ENCODE assay signal across 11 cellular contexts in the genomic region with DNA sequence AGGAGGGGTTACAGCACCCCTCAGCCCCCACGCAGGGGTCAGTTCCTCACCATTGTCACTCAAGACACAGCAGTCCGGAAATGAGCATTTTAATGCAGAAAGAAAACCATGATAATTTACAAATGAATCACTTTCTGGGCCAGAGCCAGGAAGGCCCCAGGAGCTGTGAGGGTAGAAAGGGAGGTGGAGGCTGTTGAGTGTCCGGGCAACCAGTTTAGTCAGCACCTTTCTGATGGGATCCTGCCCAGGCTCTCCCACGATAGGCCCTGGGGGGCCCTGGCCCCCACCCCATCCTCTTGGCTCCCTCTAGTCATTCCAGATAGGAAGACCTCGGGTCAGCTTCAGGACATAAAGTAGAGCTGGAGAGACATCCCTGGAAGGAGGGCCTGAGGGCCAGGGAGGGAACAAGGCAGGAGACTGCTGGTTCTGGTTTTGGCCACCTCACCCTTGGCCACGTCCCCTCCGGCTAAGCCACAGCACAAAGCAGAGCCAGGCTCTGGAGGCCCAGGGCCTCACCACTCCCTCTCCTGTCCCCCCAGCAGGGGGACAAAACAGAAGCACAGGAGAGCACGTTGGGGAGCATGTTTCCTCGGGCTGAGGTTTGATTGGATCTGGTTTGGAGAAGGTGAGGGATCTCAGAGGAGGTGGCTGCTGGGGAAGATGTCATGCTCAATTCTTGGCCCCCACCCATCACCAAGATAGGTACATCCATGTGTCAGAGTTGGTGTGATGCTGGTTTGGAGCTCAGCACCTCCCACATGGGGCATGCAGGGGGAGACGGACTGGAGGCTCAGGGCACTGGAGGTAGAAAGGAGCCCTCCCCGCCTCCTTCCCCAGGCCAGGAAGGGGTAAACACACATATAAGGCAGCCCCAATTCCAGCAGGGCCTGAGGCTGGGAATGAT. TPM values are rescaled to one million over a fixed set of nuclear protein-coding genes. Genes with fewer than 3 reads are reported as not detected.
DNase-seq lines count a peak whose midpoint lies in the region; ATAC-seq and TF ChIP-seq lines count a peak whose summit lies in the region.
"Had no signal": no experiment of that assay in that cellular context is flagged by ENCODE, and none has a peak within 500 bp of the region (broad histone marks: within the 10 kb centered on the region; RNA-seq: fewer than 3 reads in every experiment).

No MANE protein-coding gene starts in this region.

- no peaks in the 10 kb centered on the region for H3K9me3 ChIP-seq in CD4-positive, alpha-beta memory T cell (ENCODE audit: control insufficient read depth in 1 of 2, low read length in 2 of 2)
- H3K9me3 ChIP-seq: tibial artery had no signal

- CTCF ChIA-PET in CD4-positive, alpha-beta memory T cell (lab: Charles Lee; ENCODE audit: partially characterized antibody), result interaction anchor here (0.6 to 0.9 kb wide), 2 partner anchors 260 to 273 kb away, joined by 3 to 6 read pairs; no protein-coding TSS in a partner anchor

- peak overlapping the region; percentile 97 for H3K27ac Mint-ChIP-seq in HFFc6
- peak overlapping the region; percentile 73 for H3K27ac Mint-ChIP-seq in activated T-helper 17 cell treated with anti-CD3 and anti-CD28 coated beads, Interleukin-2, amount 50 U/mL, for 72 hours
- H3K27ac Mint-ChIP-seq in CD4-positive, alpha-beta memory T cell, result peak overlapping the region in 1 of 7 donors; percentile 50

- H3K27me3 Mint-ChIP-seq in HFFc6 (ENCODE audit: insufficient read depth), result peaks cover 5% of the 10 kb centered on the region; the same call in 1 of the 2 replicates
- no peaks in the 10 kb centered on the region for H3K27me3 Mint-ChIP-seq in activated T-helper 17 cell treated with anti-CD3 and anti-CD28 coated beads, Interleukin-2, amount 50 U/mL, for 72 hours
- H3K27me3 Mint-ChIP-seq in CD4-positive, alpha-beta memory T cell, result peaks cover 0 to 1% of the 10 kb centered on the region in 2 donors

- H3K4me3 Mint-ChIP-seq in HFFc6, result peak overlapping the region; percentile 68
- H3K4me3 Mint-ChIP-seq in activated T-helper 17 cell treated with anti-CD3 and anti-CD28 coated beads, Interleukin-2, amount 50 U/mL, for 72 hours, result no peak overlapping the region
- no peak overlapping the region for H3K4me3 Mint-ChIP-seq in CD4-positive, alpha-beta memory T cell

- ATAC-seq in activated T-helper 17 cell treated with anti-CD3 and anti-CD28 coated beads, Interleukin-2, amount 50 U/mL, for 72 hours (replicated peaks), result no peak
- ATAC-seq in HG02571 (IDR thresholded peaks at IDR 0.05; ENCODE audit: unreplicated experiment) (no peak), HG02623 (IDR thresholded peaks at IDR 0.05; ENCODE audit: unreplicated experiment) (no peak)

- H3K27ac ChIP-seq in CD4-positive, alpha-beta memory T cell (ENCODE audit: low read depth, low read length), result no peak overlapping the region

- H3K27me3 ChIP-seq in CD4-positive, alpha-beta memory T cell (ENCODE audit: insufficient read depth, low read length), result no peaks in the 10 kb centered on the region
- H3K27me3 ChIP-seq: tibial artery had no signal

- TF ChIP-seq CTCF in HFFc6 (IDR thresholded peaks at IDR 0.05) (peak; percentile 68), lower leg skin (IDR thresholded peaks at IDR 0.05) (no peak)

- no peaks in the 10 kb centered on the region for H3K36me3 Mint-ChIP-seq in HFFc6 (ENCODE audit: low read depth)
- H3K36me3 Mint-ChIP-seq in activated T-helper 17 cell treated with anti-CD3 and anti-CD28 coated beads, Interleukin-2, amount 50 U/mL, for 72 hours (ENCODE audit: low read depth), result no peaks in the 10 kb centered on the region
- H3K36me3 Mint-ChIP-seq in CD4-positive, alpha-beta memory T cell, result peaks cover 0 to 4% of the 10 kb centered on the region in 2 donors

- H3K36me3 ChIP-seq in CD4-positive, alpha-beta memory T cell (ENCODE audit: insufficient read depth, low read length), result no peaks in the 10 kb centered on the region

- DNase-seq in HFFc6, result peak; percentile 90
- DNase-seq in glomerular visceral epithelial cell (ENCODE audit: extremely low spot score), result peak; percentile 87
- peak; percentile 79 for DNase-seq in stromal cell of bone marrow (ENCODE audit: low read depth)
- DNase-seq in lower leg skin (ENCODE audit: low spot score in 2 of 2), result no peak
- no peak for DNase-seq in CD4-positive, alpha-beta memory T cell
- DNase-seq: NCI-H526 had no signal

- peaks cover 9% of the 10 kb centered on the region for H3K4me1 ChIP-seq in CD4-positive, alpha-beta memory T cell (ENCODE audit: insufficient read depth, low read length)

- H3K4me1 Mint-ChIP-seq in HFFc6 (ENCODE audit: low read depth), result peaks cover 50% of the 10 kb centered on the region
- H3K4me1 Mint-ChIP-seq in activated T-helper 17 cell treated with anti-CD3 and anti-CD28 coated beads, Interleukin-2, amount 50 U/mL, for 72 hours, result peaks cover 11% of the 10 kb centered on the region
- peaks cover 5 to 14% (median 10%) of the 10 kb centered on the region in 4 donors for H3K4me1 Mint-ChIP-seq in CD4-positive, alpha-beta memory T cell

- no peaks in the 10 kb centered on the region for H3K9me3 Mint-ChIP-seq in HFFc6
- H3K9me3 Mint-ChIP-seq in activated T-helper 17 cell treated with anti-CD3 and anti-CD28 coated beads, Interleukin-2, amount 50 U/mL, for 72 hours, result no peaks in the 10 kb centered on the region
- peaks cover 0 to 3% (median 0%) of the 10 kb centered on the region in 8 donors for H3K9me3 Mint-ChIP-seq in CD4-positive, alpha-beta memory T cell

- intact Hi-C loops in lower leg skin (cut with DNase I; ENCODE audit: low total_unique reads), result no loop called here
- intact Hi-C loops in CD4-positive, alpha-beta memory T cell (cut with micrococcal nuclease), result no loop called here

- POLR2A ChIA-PET in CD4-positive, alpha-beta memory T cell (lab: Charles Lee; ENCODE audit: partially characterized antibody), result interaction anchor here (0.6 kb wide), 1 partner anchor 11 kb away, joined by 4 read pairs; no protein-coding TSS in a partner anchor

- no peak for TF ChIP-seq POLR2A in lower leg skin (IDR thresholded peaks at IDR 0.05)

- no peak overlapping the region for H3K4me3 ChIP-seq in lower leg skin (ENCODE audit: low read depth, poor library complexity, severe bottlenecking)
- no peak overlapping the region for H3K4me3 ChIP-seq in CD4-positive, alpha-beta memory T cell (ENCODE audit: low read length in 2 of 2)
- H3K4me3 ChIP-seq: tibial artery had no signal

- 37 to 51% methylated on average over 11 of the region's 11 CpGs for WGBS in lower leg skin, 2 donors

RNA-seq across cellular contexts. Expression of gene ETNK2, which starts 20.6 kb away (rescaled TPM):
- total RNA-seq in HFFc6 (2021; fragmentation: NEBNext Ultra II Directional; extraction: Animal tissue kit (Norgen Biotek cat#: 25700)), result 1 to 10 TPM; 3.1 to 6.3 (median 3.9) TPM
- total RNA-seq in activated T-helper 17 cell treated with anti-CD3 and anti-CD28 coated beads, Interleukin-2, amount 50 U/mL, for 72 hours, result under 1 TPM; 0.35 to 0.42 TPM
- total RNA-seq in lower leg skin, result 10 to 100 TPM; 21.5 to 53.8 (median 42.6) TPM
- 1 to 10 TPM; 3.2 to 3.8 TPM for total RNA-seq in CD4-positive, alpha-beta memory T cell
- polyA plus RNA-seq in CD4-positive, alpha-beta memory T cell, result 1 to 10 TPM; 3.3 to 3.9 TPM

RNA-seq across cellular contexts. Expression of gene REN, which starts 34.9 kb away (rescaled TPM):
- total RNA-seq in HFFc6 (2021; fragmentation: NEBNext Ultra II Directional; extraction: Animal tissue kit (Norgen Biotek cat#: 25700)), result under 1 TPM in 5 of 6 experiments, not detected in 1; 0.17 to 0.39 (median 0.34) TPM
- not detected for total RNA-seq in activated T-helper 17 cell treated with anti-CD3 and anti-CD28 coated beads, Interleukin-2, amount 50 U/mL, for 72 hours
- under 1 TPM in 2 of 4 donors, not detected in 2; 0.17 to 0.26 TPM for total RNA-seq in lower leg skin
- total RNA-seq in CD4-positive, alpha-beta memory T cell, result not detected
- not detected for polyA plus RNA-seq in CD4-positive, alpha-beta memory T cell
- total RNA-seq: posterior vena cava had no signal

RNA-seq across cellular contexts. Expression of gene SOX13, which starts 58.3 kb away (rescaled TPM):
- 10 to 100 TPM in 5 of 6 experiments, 1 to 10 TPM in 1; 9.9 to 13.5 (median 11.1) TPM for total RNA-seq in HFFc6 (2021; fragmentation: NEBNext Ultra II Directional; extraction: Animal tissue kit (Norgen Biotek cat#: 25700))
- 1 to 10 TPM in 1 of 2 donors, under 1 TPM in 1; 0.35 to 4.1 TPM for total RNA-seq in activated T-helper 17 cell treated with anti-CD3 and anti-CD28 coated beads, Interleukin-2, amount 50 U/mL, for 72 hours
- total RNA-seq in lower leg skin, result 10 to 100 TPM in 2 of 4 donors, 1 to 10 TPM in 2; 7.2 to 32.2 (median 16.8) TPM
- total RNA-seq in CD4-positive, alpha-beta memory T cell, result 10 to 100 TPM in 1 of 2 experiments, 1 to 10 TPM in 1; 9.1 to 12.0 TPM
- polyA plus RNA-seq in CD4-positive, alpha-beta memory T cell, result 1 to 10 TPM in 1 of 2 donors, under 1 TPM in 1; 0.94 to 2.8 TPM

Comparison
In these comparisons a context has a peak if more than half of its experiments do, and no peak if none do; other contexts are left out.
1. DNase-seq: peak in HFFc6 (single experiment), glomerular visceral epithelial cell (single experiment) and stromal cell of bone marrow (single experiment); none in lower leg skin (0 of 2) and CD4-positive, alpha-beta memory T cell (0 of 5).